In genomic region chr5:42806701-42807262, GRCh38 we compare ENCODE assay signal across 36 cellular contexts. TPM values are rescaled to one million over a fixed set of nuclear protein-coding genes. Genes with fewer than 3 reads are reported as not detected.
"Had no signal": no experiment of that assay in that cellular context is flagged by ENCODE, and none has a peak within 500 bp of the region (broad histone marks: within the 10 kb centered on the region; RNA-seq: fewer than 3 reads in every experiment).

No MANE protein-coding gene starts in this region.

- H3K9me3 Mint-ChIP-seq: activated CD4-positive, alpha-beta memory T cell treated with anti-CD3 and anti-CD28 coated beads for 36 hours; activated CD4-positive, alpha-beta T cell treated with anti-CD3 and anti-CD28 coated beads, Interleukin-2, amount 10 ng/mL, durations not matched to agents 24 days and 14 days; activated naive CD4-positive, alpha-beta T cell treated with anti-CD3 and anti-CD28 coated beads for 36 hours; activated naive CD4-positive, alpha-beta T cell treated with anti-CD3 and anti-CD28 coated beads, Interleukin-2, amount 50 U/mL, for 24 hours; activated naive CD8-positive, alpha-beta T cell treated with anti-CD3 and anti-CD28 coated beads for 36 hours; activated naive CD8-positive, alpha-beta T cell treated with anti-CD3 and anti-CD28 coated beads, Interleukin-2, amount 50 U/mL, for 24 hours; activated T-helper 1 cell treated with anti-CD3 and anti-CD28 coated beads, Interleukin-12 subunit alpha, Interleukin-12 subunit beta, Interleukin-2, Interleukin-4 antibody, amounts not matched to agents 30 ng/mL and 10 ng/mL and 1 ng/mL, durations not matched to agents 14 hours and 24 hours and 36 hours; activated T-helper 2 cell treated with anti-CD3 and anti-CD28 coated beads, Interferon-gamma antibody, Interleukin-2, Interleukin-4, amounts not matched to agents 10 μg/mL and 5 μg/mL and 100 μg/mL, durations not matched to agents 14 hours and 24 hours and 36 hours; T-helper 2 cell treated with Interferon-gamma antibody and Interleukin-4, amounts not matched to agents 5 μg/mL and 100 μg/mL, for 36 hours had no signal

- H3K9me3 ChIP-seq: adrenal gland, colonic mucosa, esophagus squamous epithelium, gastroesophageal sphincter had no signal

- H3K4me3 ChIP-seq: body of pancreas, colonic mucosa, esophagus squamous epithelium, gastroesophageal sphincter had no signal

- H3K36me3 ChIP-seq: colonic mucosa had no signal

- H3K4me3 Mint-ChIP-seq: activated CD4-positive, alpha-beta memory T cell treated with anti-CD3 and anti-CD28 coated beads for 36 hours; activated CD4-positive, alpha-beta T cell treated with anti-CD3 and anti-CD28 coated beads for 36 hours; activated CD4-positive, alpha-beta T cell treated with anti-CD3 and anti-CD28 coated beads, Interleukin-2, amount 10 ng/mL, durations not matched to agents 24 days and 14 days; activated CD8-positive, alpha-beta memory T cell treated with anti-CD3 and anti-CD28 coated beads, Interleukin-2, amount 10 ng/mL, durations not matched to agents 7 days and 5 days; activated CD8-positive, alpha-beta T cell treated with anti-CD3 and anti-CD28 coated beads, Interleukin-2, amount 10 ng/mL, durations not matched to agents 7 days and 5 days; activated naive CD4-positive, alpha-beta T cell treated with anti-CD3 and anti-CD28 coated beads for 36 hours; activated naive CD4-positive, alpha-beta T cell treated with anti-CD3 and anti-CD28 coated beads, Interleukin-2, amount 50 U/mL, for 24 hours; activated naive CD8-positive, alpha-beta T cell treated with anti-CD3 and anti-CD28 coated beads for 36 hours; activated naive CD8-positive, alpha-beta T cell treated with anti-CD3 and anti-CD28 coated beads, Interleukin-2, amount 50 U/mL, for 24 hours; activated T-helper 1 cell treated with anti-CD3 and anti-CD28 coated beads, Interleukin-12 subunit alpha, Interleukin-12 subunit beta, Interleukin-2, Interleukin-4 antibody, amounts not matched to agents 30 ng/mL and 10 ng/mL and 1 ng/mL, durations not matched to agents 14 hours and 24 hours and 36 hours; T-helper 17 cell; T-helper 2 cell treated with Interferon-gamma antibody and Interleukin-4, amounts not matched to agents 5 μg/mL and 100 μg/mL, for 36 hours had no signal

- DNase-seq: activated CD4-positive, alpha-beta memory T cell treated with anti-CD3 and anti-CD28 coated beads for 36 hours; activated CD4-positive, alpha-beta T cell treated with anti-CD3 and anti-CD28 coated beads for 36 hours; activated CD4-positive, alpha-beta T cell treated with anti-CD3 and anti-CD28 coated beads, Interleukin-2, amount 10 ng/mL, durations not matched to agents 24 days and 14 days; activated CD4-positive, CD25-positive, alpha-beta regulatory T cell; activated CD4-positive, CD25-positive, alpha-beta regulatory T cell treated with anti-CD3 and anti-CD28 coated beads, Interleukin-2, amount 50 U/mL, for 72 hours; activated CD8-positive, alpha-beta memory T cell treated with anti-CD3 and anti-CD28 coated beads, Interleukin-2, amount 10 ng/mL, durations not matched to agents 7 days and 5 days; activated CD8-positive, alpha-beta memory T cell treated with anti-CD3 and anti-CD28 coated beads, Interleukin-2, amount 50 U/mL, for 4 hours; activated CD8-positive, alpha-beta T cell treated with anti-CD3 and anti-CD28 coated beads, Interleukin-2, amount 10 ng/mL, durations not matched to agents 7 days and 5 days; activated effector memory CD4-positive, alpha-beta T cell treated with anti-CD3 and anti-CD28 coated beads, Interleukin-2, amount 50 U/mL, for 16 hours; activated naive CD4-positive, alpha-beta T cell treated with anti-CD3 and anti-CD28 coated beads for 36 hours; activated naive CD8-positive, alpha-beta T cell treated with anti-CD3 and anti-CD28 coated beads for 36 hours; activated naive CD8-positive, alpha-beta T cell treated with anti-CD3 and anti-CD28 coated beads, Interleukin-2, amount 50 U/mL, for 24 hours; activated T-cell treated with anti-CD3 and anti-CD28 coated beads, Interleukin-2, amount 50 U/mL, for 1 hour; activated T-cell treated with anti-CD3 and anti-CD28 coated beads, Interleukin-2, amount 50 U/mL, for 48 hours; adrenal gland; amygdala; aorta; body of pancreas; caudate nucleus; cerebellar nuclear complex; colonic mucosa; effector CD8-positive, alpha-beta T cell; esophagus squamous epithelium; foreskin melanocyte; T-helper 1 cell; T-helper 17 cell; T1000 had no signal

- H3K4me1 Mint-ChIP-seq: activated CD8-positive, alpha-beta memory T cell treated with anti-CD3 and anti-CD28 coated beads, Interleukin-2, amount 10 ng/mL, durations not matched to agents 7 days and 5 days had no signal

- FAIRE-seq: endometrium, endothelial cell of umbilical vein had no signal

- H3K27ac ChIP-seq: adrenal gland, body of pancreas, colonic mucosa, epithelial cell of prostate, esophagus squamous epithelium, gastroesophageal sphincter had no signal

- H3K36me3 Mint-ChIP-seq: activated CD4-positive, alpha-beta memory T cell treated with anti-CD3 and anti-CD28 coated beads for 36 hours; activated CD8-positive, alpha-beta memory T cell treated with anti-CD3 and anti-CD28 coated beads, Interleukin-2, amount 10 ng/mL, durations not matched to agents 7 days and 5 days; activated naive CD4-positive, alpha-beta T cell treated with anti-CD3 and anti-CD28 coated beads, Interleukin-2, amount 50 U/mL, for 24 hours had no signal

- H3K27me3 ChIP-seq: adrenal gland, body of pancreas, colonic mucosa, esophagus squamous epithelium, gastroesophageal sphincter had no signal

- ATAC-seq: activated CD4-positive, alpha-beta T cell treated with anti-CD3 and anti-CD28 coated beads for 36 hours; activated CD8-positive, alpha-beta memory T cell treated with anti-CD3 and anti-CD28 coated beads, Interleukin-2, amount 10 ng/mL, durations not matched to agents 7 days and 5 days; activated CD8-positive, alpha-beta T cell treated with anti-CD3 and anti-CD28 coated beads, Interleukin-2, amount 10 ng/mL, durations not matched to agents 7 days and 5 days; activated naive CD8-positive, alpha-beta T cell treated with anti-CD3 and anti-CD28 coated beads, Interleukin-2, amount 50 U/mL, for 24 hours; body of pancreas; gastroesophageal sphincter; T-helper 17 cell had no signal

- H3K27ac Mint-ChIP-seq: activated CD4-positive, alpha-beta memory T cell treated with anti-CD3 and anti-CD28 coated beads for 36 hours; activated CD4-positive, alpha-beta T cell treated with anti-CD3 and anti-CD28 coated beads for 36 hours; activated CD4-positive, alpha-beta T cell treated with anti-CD3 and anti-CD28 coated beads, Interleukin-2, amount 10 ng/mL, durations not matched to agents 24 days and 14 days; activated CD8-positive, alpha-beta memory T cell treated with anti-CD3 and anti-CD28 coated beads, Interleukin-2, amount 10 ng/mL, durations not matched to agents 7 days and 5 days; activated CD8-positive, alpha-beta T cell treated with anti-CD3 and anti-CD28 coated beads, Interleukin-2, amount 10 ng/mL, durations not matched to agents 7 days and 5 days; activated naive CD4-positive, alpha-beta T cell treated with anti-CD3 and anti-CD28 coated beads for 36 hours; activated naive CD4-positive, alpha-beta T cell treated with anti-CD3 and anti-CD28 coated beads, Interleukin-2, amount 50 U/mL, for 24 hours; activated naive CD8-positive, alpha-beta T cell treated with anti-CD3 and anti-CD28 coated beads for 36 hours; activated naive CD8-positive, alpha-beta T cell treated with anti-CD3 and anti-CD28 coated beads, Interleukin-2, amount 50 U/mL, for 24 hours; activated T-helper 1 cell treated with anti-CD3 and anti-CD28 coated beads, Interleukin-12 subunit alpha, Interleukin-12 subunit beta, Interleukin-2, Interleukin-4 antibody, amounts not matched to agents 30 ng/mL and 10 ng/mL and 1 ng/mL, durations not matched to agents 14 hours and 24 hours and 36 hours; activated T-helper 2 cell treated with anti-CD3 and anti-CD28 coated beads, Interferon-gamma antibody, Interleukin-2, Interleukin-4, amounts not matched to agents 10 μg/mL and 5 μg/mL and 100 μg/mL, durations not matched to agents 14 hours and 24 hours and 36 hours; T-helper 17 cell; T-helper 2 cell treated with Interferon-gamma antibody and Interleukin-4, amounts not matched to agents 5 μg/mL and 100 μg/mL, for 36 hours had no signal

- H3K4me1 ChIP-seq: colonic mucosa had no signal

- H3K27me3 Mint-ChIP-seq: activated CD4-positive, alpha-beta memory T cell treated with anti-CD3 and anti-CD28 coated beads for 36 hours; activated CD4-positive, alpha-beta T cell treated with anti-CD3 and anti-CD28 coated beads for 36 hours; activated CD4-positive, alpha-beta T cell treated with anti-CD3 and anti-CD28 coated beads, Interleukin-2, amount 10 ng/mL, durations not matched to agents 24 days and 14 days; activated CD8-positive, alpha-beta memory T cell treated with anti-CD3 and anti-CD28 coated beads, Interleukin-2, amount 10 ng/mL, durations not matched to agents 7 days and 5 days; activated naive CD4-positive, alpha-beta T cell treated with anti-CD3 and anti-CD28 coated beads, Interleukin-2, amount 50 U/mL, for 24 hours; activated naive CD8-positive, alpha-beta T cell treated with anti-CD3 and anti-CD28 coated beads for 36 hours; activated naive CD8-positive, alpha-beta T cell treated with anti-CD3 and anti-CD28 coated beads, Interleukin-2, amount 50 U/mL, for 24 hours; T-helper 17 cell had no signal

RNA-seq across cellular contexts. Expression of gene SELENOP, which starts 4.9 kb away (rescaled TPM):
- total RNA-seq: activated CD4-positive, alpha-beta memory T cell treated with anti-CD3 and anti-CD28 coated beads for 36 hours; activated CD4-positive, alpha-beta T cell treated with anti-CD3 and anti-CD28 coated beads for 36 hours; activated CD4-positive, alpha-beta T cell treated with anti-CD3 and anti-CD28 coated beads, Interleukin-2, amount 10 ng/mL, durations not matched to agents 24 days and 14 days; activated CD8-positive, alpha-beta memory T cell treated with anti-CD3 and anti-CD28 coated beads for 36 hours; activated naive CD4-positive, alpha-beta T cell treated with anti-CD3 and anti-CD28 coated beads for 36 hours; activated naive CD8-positive, alpha-beta T cell treated with anti-CD3 and anti-CD28 coated beads for 36 hours; activated T-helper 1 cell treated with anti-CD3 and anti-CD28 coated beads, Interleukin-12 subunit alpha, Interleukin-12 subunit beta, Interleukin-2, Interleukin-4 antibody, amounts not matched to agents 30 ng/mL and 10 ng/mL and 1 ng/mL, durations not matched to agents 14 hours and 24 hours and 36 hours; activated T-helper 2 cell treated with anti-CD3 and anti-CD28 coated beads, Interferon-gamma antibody, Interleukin-2, Interleukin-4, amounts not matched to agents 10 μg/mL and 5 μg/mL and 100 μg/mL, durations not matched to agents 14 hours and 24 hours and 36 hours had no signal
